ENCODE assay signal across 8 cellular contexts in the genomic region with DNA sequence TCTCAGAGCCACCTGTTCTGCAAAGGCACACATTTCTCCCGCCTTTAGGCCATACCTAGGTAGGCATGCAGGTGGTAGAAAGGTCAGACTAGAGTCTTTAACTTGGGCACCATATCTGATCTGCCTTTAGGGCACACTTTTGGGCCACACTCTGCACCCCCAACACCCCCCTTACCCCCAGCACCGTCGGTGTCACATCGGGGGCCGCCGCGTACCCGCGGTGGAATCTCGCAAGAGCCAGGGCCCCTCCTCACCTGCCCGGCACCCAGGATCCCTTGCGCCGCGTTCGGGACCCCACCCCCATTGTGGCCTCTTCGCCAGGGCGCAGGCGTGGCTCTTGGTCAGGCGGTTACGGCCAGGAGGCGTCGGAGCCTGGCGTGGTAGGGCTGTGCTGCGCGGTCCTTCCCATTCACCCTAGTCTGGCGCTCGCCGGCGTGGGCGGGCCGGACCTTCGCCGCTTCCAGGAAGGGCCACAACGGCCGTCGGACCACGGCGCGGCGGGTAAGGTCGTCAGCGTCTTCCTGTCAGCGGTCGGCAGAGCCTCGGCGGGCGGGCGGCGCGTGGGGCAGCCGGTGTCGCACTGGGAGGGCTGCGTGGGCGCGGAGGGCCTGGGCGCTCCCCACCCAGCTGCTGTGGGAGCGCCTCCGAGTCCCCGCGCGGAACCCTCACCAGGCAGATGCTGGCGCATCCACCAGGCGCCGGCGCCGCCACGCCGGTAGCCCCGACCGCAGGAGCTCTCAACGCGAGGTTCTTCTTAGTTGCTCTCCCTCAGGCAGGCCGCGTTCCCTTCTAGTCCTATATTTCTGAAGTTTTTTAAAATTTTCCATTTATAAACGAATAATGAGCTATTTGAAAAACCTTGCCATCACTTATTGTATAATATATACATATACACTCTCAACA. TPM values are rescaled to one million over a fixed set of nuclear protein-coding genes. Genes with fewer than 3 reads are reported as not detected.
DNase-seq lines count a peak whose midpoint lies in the region; ATAC-seq and TF ChIP-seq lines count a peak whose summit lies in the region.

A gene (plus strand): TSS at position 341 of the 903 bp plus-strand sequence. CDS start 23,028 bp downstream, outside the sequence.

- TF ChIP-seq CTCF in endothelial cell (IDR thresholded peaks at IDR 0.05; ENCODE audit: unreplicated experiment), result no peak

- DNase-seq in COLO668 (lab: John Stamatoyannopoulos, UW; ENCODE audit: unreplicated experiment) (peak; percentile 94), NCI-H1417 (lab: John Stamatoyannopoulos, UW) (peak; percentile 39 to 94 (median 90)), endothelial cell (ENCODE audit: low spot score) (peak; percentile 77), mesendoderm (peak; percentile 92)
- peak; percentile 17 for DNase-seq in T-helper 2 cell treated with Interferon-gamma antibody and Interleukin-4, amounts not matched to agents 5 μg/mL and 100 μg/mL, for 36 hours (ENCODE audit: low spot score)
- no peak for DNase-seq in stimulated activated naive CD4-positive, alpha-beta T cell (lab: John Stamatoyannopoulos, UW)

- H3K27me3 ChIP-seq in mesendoderm (ENCODE audit: insufficient read depth, low read length, poor library complexity) (no peaks in the 10 kb centered on the region), thymus (ENCODE audit: control insufficient read depth, insufficient read depth) (no peaks in the 10 kb centered on the region)

- H3K27me3 Mint-ChIP-seq in T-helper 2 cell treated with Interferon-gamma antibody and Interleukin-4, amounts not matched to agents 5 μg/mL and 100 μg/mL, for 36 hours (ENCODE audit: low read depth), result peaks cover 23% of the 10 kb centered on the region
- no peaks in the 10 kb centered on the region for H3K27me3 Mint-ChIP-seq in endothelial cell (ENCODE audit: unreplicated experiment)

- H4K5ac ChIP-seq in mesendoderm (ENCODE audit: low read length), result no peak within 1 kb of the TSS

- no peak within 1 kb of the TSS for H2BK120ac ChIP-seq in mesendoderm (ENCODE audit: low read depth, low read length)

- no peaks in the 10 kb centered on the region for H3K4me1 Mint-ChIP-seq in T-helper 2 cell treated with Interferon-gamma antibody and Interleukin-4, amounts not matched to agents 5 μg/mL and 100 μg/mL, for 36 hours (ENCODE audit: low read depth)
- H3K4me1 Mint-ChIP-seq in endothelial cell (ENCODE audit: unreplicated experiment), result no peaks in the 10 kb centered on the region

- no peak within 1 kb of the TSS for H2BK5ac ChIP-seq in mesendoderm (ENCODE audit: low read length)

- no peaks in the 10 kb centered on the region for H3K4me1 ChIP-seq in mesendoderm (ENCODE audit: control insufficient read depth, low read depth, low read length)
- no peaks in the 10 kb centered on the region for H3K4me1 ChIP-seq in thymus (ENCODE audit: control insufficient read depth, insufficient read depth, low read length)

- peak within 1 kb of the TSS; percentile 48 for H3K23ac ChIP-seq in mesendoderm (ENCODE audit: low read length)

- H3K79me2 ChIP-seq in mesendoderm (ENCODE audit: control insufficient read depth, insufficient read depth, low read length), result peaks cover 4% of the 10 kb centered on the region

- no peak within 1 kb of the TSS for H4K8ac ChIP-seq in mesendoderm (ENCODE audit: low read depth, low read length)

- H3K36me3 ChIP-seq in mesendoderm (ENCODE audit: control insufficient read depth, insufficient read depth, low read length) (no peaks in the 10 kb centered on the region), thymus (ENCODE audit: control insufficient read depth, insufficient read depth) (no peaks in the 10 kb centered on the region)

- no peak within 1 kb of the TSS for H2AK5ac ChIP-seq in mesendoderm (ENCODE audit: low read length)

- no CpG with 5 or more reads among the region's 75 CpGs for WGBS in mesendoderm (ENCODE audit: extremely low coverage, insufficient coverage, low lambda C conversion rate)
- WGBS in thymus, result 2% methylated on average over 75 of the region's 75 CpGs

- H3K18ac ChIP-seq in mesendoderm (ENCODE audit: low read length), result no peak within 1 kb of the TSS

- peak within 1 kb of the TSS; percentile 73 for H3K4ac ChIP-seq in mesendoderm (ENCODE audit: low read depth, low read length)

- H3K56ac ChIP-seq in mesendoderm (ENCODE audit: low read length), result peak within 1 kb of the TSS; percentile 94

- no peaks in the 10 kb centered on the region for H3K9me3 ChIP-seq in thymus (ENCODE audit: control insufficient read depth)

- H3K4me2 ChIP-seq in mesendoderm (ENCODE audit: low read length), result peak within 1 kb of the TSS; percentile 72

- H3K27ac Mint-ChIP-seq in T-helper 2 cell treated with Interferon-gamma antibody and Interleukin-4, amounts not matched to agents 5 μg/mL and 100 μg/mL, for 36 hours, result no peak within 1 kb of the TSS
- no peak within 1 kb of the TSS for H3K27ac Mint-ChIP-seq in endothelial cell (ENCODE audit: unreplicated experiment)

- no peaks in the 10 kb centered on the region for H3K36me3 Mint-ChIP-seq in T-helper 2 cell treated with Interferon-gamma antibody and Interleukin-4, amounts not matched to agents 5 μg/mL and 100 μg/mL, for 36 hours (ENCODE audit: low read depth)
- H3K36me3 Mint-ChIP-seq in endothelial cell (ENCODE audit: low read depth, unreplicated experiment), result peaks cover 13% of the 10 kb centered on the region

- peak; percentile 90 for ATAC-seq in GM19463 (IDR thresholded peaks at IDR 0.05; ENCODE audit: unreplicated experiment)

- peak within 1 kb of the TSS; percentile 41 for H3K4me3 Mint-ChIP-seq in T-helper 2 cell treated with Interferon-gamma antibody and Interleukin-4, amounts not matched to agents 5 μg/mL and 100 μg/mL, for 36 hours
- peak within 1 kb of the TSS; percentile 94 for H3K4me3 Mint-ChIP-seq in endothelial cell (ENCODE audit: unreplicated experiment)

- H3K4me3 ChIP-seq in mesendoderm (ENCODE audit: low read length), result peak within 1 kb of the TSS; percentile 55
- H3K4me3 ChIP-seq in thymus (ENCODE audit: low read length), result peak within 1 kb of the TSS; percentile 65

- peak within 1 kb of the TSS; percentile 81 for H3K9ac ChIP-seq in mesendoderm (ENCODE audit: low read length)

- peaks cover 5% of the 10 kb centered on the region for H3K79me1 ChIP-seq in mesendoderm (ENCODE audit: low read length)

- H3K27ac ChIP-seq in mesendoderm (ENCODE audit: low read depth, low read length) (peak within 1 kb of the TSS; percentile 8), thymus (ENCODE audit: low read depth) (no peak within 1 kb of the TSS)

- H3K9me3 Mint-ChIP-seq in T-helper 2 cell treated with Interferon-gamma antibody and Interleukin-4, amounts not matched to agents 5 μg/mL and 100 μg/mL, for 36 hours, result peaks cover 33% of the 10 kb centered on the region
- peaks cover 11% of the 10 kb centered on the region for H3K9me3 Mint-ChIP-seq in endothelial cell (ENCODE audit: unreplicated experiment)

- H2BK15ac ChIP-seq in mesendoderm (replicated peaks; ENCODE audit: low read depth), result no peak within 1 kb of the TSS

RNA-seq across cellular contexts. Expression of the gene that starts here (rescaled TPM):
- 21.6 TPM for total RNA-seq in endothelial cell (ENCODE audit: unreplicated experiment)
- polyA plus RNA-seq in mesendoderm (2013, experiment 1 of 2), result 27.2 TPM
- polyA plus RNA-seq in mesendoderm (2013, experiment 2 of 2), result 27.8 TPM
- polyA plus RNA-seq in thymus, result 5.0 TPM

Comparison
In these comparisons a context has a peak if more than half of its experiments do, and no peak if none do; other contexts are left out.
1. DNase-seq: peak in COLO668 (single experiment), NCI-H1417 (3 of 3), T-helper 2 cell treated with Interferon-gamma antibody and Interleukin-4, amounts not matched to agents 5 μg/mL and 100 μg/mL, for 36 hours (single experiment), endothelial cell (single experiment) and mesendoderm (single experiment); none in stimulated activated naive CD4-positive, alpha-beta T cell (0 of 6).